In the genomic region with DNA sequence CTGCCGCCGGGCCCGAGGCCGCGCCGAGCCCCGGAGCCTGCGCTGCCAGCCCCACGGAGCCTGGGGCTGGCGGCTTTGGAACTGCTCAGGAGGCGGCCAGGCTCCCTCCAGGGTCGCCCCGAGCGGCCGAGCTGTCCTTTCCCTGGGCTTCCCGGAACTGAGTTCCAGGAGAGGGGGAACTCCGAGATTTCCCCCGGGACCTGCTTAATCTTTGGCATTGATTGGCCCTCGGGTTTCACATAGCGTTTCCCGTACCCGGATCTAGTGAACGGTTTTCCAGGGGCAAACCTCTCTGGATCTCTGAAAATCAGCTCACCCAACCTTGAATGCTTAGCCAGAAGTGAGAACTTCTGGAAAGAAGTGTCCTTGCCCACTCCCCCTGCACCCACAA, we compare ENCODE assay signal across 8 cellular contexts. TPM values are rescaled to one million over a fixed set of nuclear protein-coding genes. Genes with fewer than 3 reads are reported as not detected.
A peak's percentile ranks its signal among the peaks of the same experiment; 100 is the strongest.
DNase-seq lines count a peak whose midpoint lies in the region; ATAC-seq and TF ChIP-seq lines count a peak whose summit lies in the region.

No MANE protein-coding gene starts in this region.

- ATAC-seq in thoracic aorta (ENCODE audit: insufficient number of reproducible peaks, low FRiP score, low read depth): no peak

- intact Hi-C loops in ascending aorta (cut with DNase I): loop anchor here (5.0 kb wide), 1 partner anchor 57 kb away; a partner anchor contains a TSS

- DNase-seq in AG04450 (ENCODE audit: low read depth, low spot score) (no peak), NAMALWA (ENCODE audit: low spot score) (peak; percentile 62), ascending aorta (ENCODE audit: low spot score in 2 of 2) (peak in 1 of 2 donors; percentile 76), thoracic aorta (ENCODE audit: low spot score) (no peak), pons (ENCODE audit: low spot score) (no peak)
- no peak for DNase-seq in activated effector memory CD4-positive, alpha-beta T cell treated with anti-CD3 and anti-CD28 coated beads, Interleukin-2, amount 50 U/mL, for 16 hours

- H3K27ac ChIP-seq in AG04450 (ENCODE audit: low read depth, low read length) (peak overlapping the region; percentile 81), ascending aorta (peak overlapping the region; percentile 93 to 97), layer of hippocampus (ENCODE audit: low read depth, low read length) (peak overlapping the region; percentile 94), thoracic aorta (peak overlapping the region; percentile 92 to 94)

- CTCF ChIA-PET in AG04450 (lab: Charles Lee): interaction anchor here (0.6 to 2.6 kb wide), 20 partner anchors 9 to 373 kb away, joined by 3 to 8 read pairs (median 4); no protein-coding TSS in a partner anchor

- H3K9me3 ChIP-seq in AG04450 (ENCODE audit: control insufficient read depth, insufficient read depth, low read length): no peaks in the 10 kb centered on the region; the same call in 1 of the 2 replicates
- H3K9me3 ChIP-seq in ascending aorta: no peaks in the 10 kb centered on the region
- H3K9me3 ChIP-seq in thoracic aorta: no peaks in the 10 kb centered on the region

- no peaks in the 10 kb centered on the region for H3K36me3 ChIP-seq in ascending aorta
- H3K36me3 ChIP-seq in thoracic aorta: no peaks in the 10 kb centered on the region

- H3K4me3 ChIP-seq in AG04450 (ENCODE audit: low read depth, low read length) (peak overlapping the region; percentile 69), GM12875 (ENCODE audit: low read depth, low read length) (peak overlapping the region; percentile 78), ascending aorta (peak overlapping the region; percentile 68 to 73), thoracic aorta (peak overlapping the region; percentile 84)

- H3K4me1 ChIP-seq in ascending aorta (peaks cover 8 to 53% of the 10 kb centered on the region in 2 donors), thoracic aorta (ENCODE audit: control insufficient read depth in 1 of 2, low read depth in 2 of 2) (peaks cover 40 to 71% of the 10 kb centered on the region in 2 donors)

- POLR2A ChIA-PET in AG04450 (lab: Yijun Ruan, JAX): interaction anchor here (0.6 to 2.3 kb wide), 7 partner anchors 10 to 351 kb away, joined by 3 to 8 read pairs (median 4); no protein-coding TSS in a partner anchor

- H3K27me3 ChIP-seq in AG04450 (ENCODE audit: control insufficient read depth, insufficient read depth, low read length): no peaks in the 10 kb centered on the region
- H3K27me3 ChIP-seq in ascending aorta: no peaks in the 10 kb centered on the region
- no peaks in the 10 kb centered on the region for H3K27me3 ChIP-seq in layer of hippocampus (ENCODE audit: control insufficient read depth, insufficient read depth, low read length)
- no peaks in the 10 kb centered on the region for H3K27me3 ChIP-seq in thoracic aorta (replicated peaks; ENCODE audit: insufficient read depth)

- no peak for TF ChIP-seq CTCF in AG04450 (IDR thresholded peaks at IDR 0.05; ENCODE audit: low read depth, low read length)
- no peak for TF ChIP-seq CTCF in GM12875 (IDR thresholded peaks at IDR 0.05; ENCODE audit: borderline replicate concordance, insufficient read depth, low read depth, low read length)
- TF ChIP-seq CTCF in ascending aorta (IDR thresholded peaks at IDR 0.05): no peak
- no peak for TF ChIP-seq CTCF in thoracic aorta (IDR thresholded peaks at IDR 0.05)

RNA-seq across cellular contexts. Expression of a gene that starts 0.5 kb away (rescaled TPM):
- 18.3 and 22.9 TPM in 2 replicates for polyA plus RNA-seq in AG04450 (2011; rRNA removed)
- 23.6 and 26.7 TPM in 2 replicates for polyA minus RNA-seq in AG04450 (2011; rRNA and poly(A)+ RNA removed)
- total RNA-seq in ascending aorta (56.8 TPM), thoracic aorta (10 to 100 TPM; 57.8 to 80.6 TPM)

RNA-seq across cellular contexts. Expression of a gene that starts 57.6 kb away (rescaled TPM):
- 19.4 and 20.3 TPM in 2 replicates for polyA plus RNA-seq in AG04450 (2011; rRNA removed)
- 37.1 and 41.0 TPM in 2 replicates for polyA minus RNA-seq in AG04450 (2011; rRNA and poly(A)+ RNA removed)
- total RNA-seq in ascending aorta (64.9 TPM), thoracic aorta (100 to 1,000 TPM; 107 to 171 TPM)
